9 cellular contexts compared by ENCODE assay signal in the genomic region with DNA sequence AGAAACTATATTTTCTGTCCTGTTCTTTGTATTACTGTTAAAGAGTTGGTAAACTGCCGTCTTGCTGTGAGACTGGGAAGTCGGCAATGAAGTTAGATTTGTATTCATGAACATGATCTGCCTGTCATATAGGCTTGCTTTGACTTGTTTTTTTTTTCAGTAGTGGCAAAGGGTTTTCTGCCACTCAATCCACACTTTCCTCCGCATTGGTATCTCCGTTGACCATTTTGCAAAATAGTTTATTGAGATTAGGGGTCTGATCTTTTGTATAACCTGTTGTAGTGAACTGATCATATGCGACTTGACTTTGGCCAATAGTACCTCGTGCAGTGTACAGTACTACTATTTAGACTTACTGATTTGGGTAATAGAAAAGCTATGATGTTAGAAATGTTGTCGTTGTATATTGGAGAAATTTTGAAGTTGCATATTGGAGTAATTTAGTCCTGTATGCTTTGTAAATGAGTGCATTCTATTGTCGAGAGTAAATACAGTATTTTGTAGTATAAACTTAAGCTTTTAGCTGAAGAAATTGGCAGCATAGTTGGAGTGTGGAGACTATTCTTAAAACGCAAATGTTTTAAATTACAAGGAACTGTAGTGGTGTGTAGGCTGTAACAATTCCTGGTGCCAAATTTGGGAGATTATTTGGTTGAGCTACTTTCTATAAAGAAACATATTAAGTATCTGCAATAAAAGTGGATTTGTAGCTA. TPM values are rescaled to one million over a fixed set of nuclear protein-coding genes. Genes with fewer than 3 reads are reported as not detected.
DNase-seq lines count a peak whose midpoint lies in the region; ATAC-seq and TF ChIP-seq lines count a peak whose summit lies in the region.
"Had no signal": no experiment of that assay in that cellular context is flagged by ENCODE, and none has a peak within 500 bp of the region (broad histone marks: within the 10 kb centered on the region; RNA-seq: fewer than 3 reads in every experiment).

No MANE protein-coding gene starts in this region.

- H3K79me2 ChIP-seq in DOHH2 (ENCODE audit: control insufficient read depth, low read length): peaks cover 61% of the 10 kb centered on the region
- peaks cover 14% of the 10 kb centered on the region for H3K79me2 ChIP-seq in trophoblast cell (ENCODE audit: control insufficient read depth, insufficient read depth, low read length, poor library complexity)

- TF ChIP-seq POLR2A in erythroblast (IDR thresholded peaks at IDR 0.05; ENCODE audit: low read length): no peak

- peaks cover 36% of the 10 kb centered on the region for H3K4me1 ChIP-seq in DOHH2 (ENCODE audit: control insufficient read depth, low read length)
- H3K4me1 ChIP-seq in trophoblast cell (ENCODE audit: control insufficient read depth in 1 of 2, insufficient read depth in 2 of 2, low read length in 2 of 2): peaks cover 0 to 3% of the 10 kb centered on the region in 2 experiments
- H3K4me1 ChIP-seq in mucosa of descending colon (ENCODE audit: low read depth): peaks cover 12% of the 10 kb centered on the region

- H4K91ac ChIP-seq in trophoblast cell (ENCODE audit: low read depth, low read length): no peak overlapping the region

- peak overlapping the region; percentile 95 for H3K4me2 ChIP-seq in DOHH2 (ENCODE audit: low read length)
- peak overlapping the region; percentile 2 for H3K4me2 ChIP-seq in trophoblast cell (ENCODE audit: low read length)

- no peak overlapping the region for H3K18ac ChIP-seq in trophoblast cell (ENCODE audit: low read length)

- H3K9me2 ChIP-seq in DOHH2 (replicated peaks; ENCODE audit: control insufficient read depth, low read length): no peaks in the 10 kb centered on the region

- no peak overlapping the region for H2BK5ac ChIP-seq in trophoblast cell (ENCODE audit: low read depth, low read length, poor library complexity)

- H3K36me3 ChIP-seq in DOHH2 (ENCODE audit: control insufficient read depth, low read length) (no peaks in the 10 kb centered on the region), trophoblast cell (ENCODE audit: control insufficient read depth in 1 of 2, insufficient read depth in 2 of 2, low read length in 2 of 2) (no peaks in the 10 kb centered on the region), mucosa of descending colon (ENCODE audit: low read depth) (no peaks in the 10 kb centered on the region)

- no peak for ATAC-seq in mucosa of descending colon

- H4K20me1 ChIP-seq in DOHH2 (ENCODE audit: control insufficient read depth, insufficient read depth, low read depth, low read length): peaks cover 8% of the 10 kb centered on the region; the same call in 1 of the 2 replicates

- TF ChIP-seq CTCF in DOHH2 (IDR thresholded peaks at IDR 0.05; ENCODE audit: low read depth, low read length, poor library complexity, severe bottlenecking) (no peak), mucosa of descending colon (IDR thresholded peaks at IDR 0.05) (no peak)

- DNase-seq in NCI-H526 treated with DMSO at 0.1 percent for 48 hours (lab: John Stamatoyannopoulos, UW): peak; percentile 82
- DNase-seq in erythroblast (lab: John Stamatoyannopoulos, UW): peak; percentile 48 to 55
- no peak for DNase-seq in trophoblast cell
- no peak for DNase-seq in SIG-M5 treated with dmso at 0.1 percent for 504 hours (lab: John Stamatoyannopoulos, UW; ENCODE audit: unreplicated experiment)
- DNase-seq in mesenteric fat pad (ENCODE audit: low spot score): no peak
- no peak for DNase-seq in mucosa of descending colon
- DNase-seq in activated naive CD4-positive, alpha-beta T cell treated with anti-CD3 and anti-CD28 coated beads, Interleukin-2, amount 50 U/mL, for 16 hours: no peak
- DNase-seq: activated CD4-positive, alpha-beta memory T cell treated with anti-CD3 and anti-CD28 coated beads for 36 hours had no signal

- no peaks in the 10 kb centered on the region for H3K27me3 ChIP-seq in DOHH2 (ENCODE audit: control insufficient read depth, low read length)
- H3K27me3 ChIP-seq in trophoblast cell (ENCODE audit: insufficient read depth, low read length): no peaks in the 10 kb centered on the region

- peak overlapping the region; percentile 89 for H3K4ac ChIP-seq in trophoblast cell (ENCODE audit: low read depth, low read length)

- H4K12ac ChIP-seq in trophoblast cell (ENCODE audit: low read depth, low read length): no peak overlapping the region

- H3K14ac ChIP-seq in trophoblast cell (ENCODE audit: low read length): no peak overlapping the region

- H3K4me3 ChIP-seq in DOHH2 (ENCODE audit: low read length): peak overlapping the region; percentile 82
- no peak overlapping the region for H3K4me3 ChIP-seq in trophoblast cell (ENCODE audit: low read depth, low read length)
- no peak overlapping the region for H3K4me3 ChIP-seq in mucosa of descending colon

- WGBS in trophoblast cell (ENCODE audit: extremely low coverage, insufficient coverage, insufficient read length): 100% methylated on average over 1 of the region's 9 CpGs

- no peak overlapping the region for H3K23ac ChIP-seq in trophoblast cell (ENCODE audit: low read length)

- no peaks in the 10 kb centered on the region for H3K9me3 ChIP-seq in DOHH2 (ENCODE audit: control insufficient read depth, insufficient read depth, low read length)
- no peaks in the 10 kb centered on the region for H3K9me3 ChIP-seq in trophoblast cell (ENCODE audit: insufficient read depth, low read depth, low read length)
- no peaks in the 10 kb centered on the region for H3K9me3 ChIP-seq in mucosa of descending colon

- H2AK5ac ChIP-seq in trophoblast cell (ENCODE audit: low read length): no peak overlapping the region

- intact Hi-C loops in mucosa of descending colon (cut with DNase I, micrococcal nuclease): no loop called here

- no peak overlapping the region for H2BK12ac ChIP-seq in trophoblast cell (ENCODE audit: low read length)

- H3K9ac ChIP-seq in trophoblast cell (ENCODE audit: low read length): no peak overlapping the region

- H3K27ac ChIP-seq in DOHH2 (ENCODE audit: low read depth, low read length): no peak overlapping the region
- H3K27ac ChIP-seq in trophoblast cell (ENCODE audit: low read depth, low read length): no peak overlapping the region

- no peak overlapping the region for H2BK120ac ChIP-seq in trophoblast cell (ENCODE audit: insufficient read depth, low read length, poor library complexity)

- peaks cover 11% of the 10 kb centered on the region for H3K79me1 ChIP-seq in trophoblast cell (ENCODE audit: low read length)

- H3F3A ChIP-seq in DOHH2 (ENCODE audit: control insufficient read depth, insufficient read depth): peaks cover 5% of the 10 kb centered on the region; the same call in 1 of the 2 replicates

- H4K8ac ChIP-seq in trophoblast cell (ENCODE audit: low read depth, low read length): no peak overlapping the region

- no peak overlapping the region for H2AFZ ChIP-seq in trophoblast cell (ENCODE audit: insufficient read depth, low read length, poor library complexity)

RNA-seq across cellular contexts. Expression of a gene that starts 1.8 kb away (rescaled TPM):
- polyA plus RNA-seq in trophoblast cell (2013): 16.0 and 16.1 TPM in 2 replicates
- total RNA-seq in mesenteric fat pad: 62.7 TPM
- 10 to 100 TPM; 54.7 to 93.0 (median 72.3) TPM for total RNA-seq in mucosa of descending colon

Comparison
In these comparisons a context has a peak if more than half of its experiments do, and no peak if none do; other contexts are left out.
1. DNase-seq: peak in NCI-H526 treated with DMSO at 0.1 percent for 48 hours (single experiment) and erythroblast (2 of 2); none in trophoblast cell (0 of 2), SIG-M5 treated with dmso at 0.1 percent for 504 hours (single experiment), mesenteric fat pad (single experiment), mucosa of descending colon (0 of 3) and activated naive CD4-positive, alpha-beta T cell treated with anti-CD3 and anti-CD28 coated beads, Interleukin-2, amount 50 U/mL, for 16 hours (single experiment).